ENCODE assay signal across 15 cellular contexts in genomic region chr20:1875169-1875554, GRCh38.
"Had no signal": no experiment of that assay in that cellular context is flagged by ENCODE, and none has a peak within 500 bp of the region (broad histone marks: within the 10 kb centered on the region; RNA-seq: fewer than 3 reads in every experiment).

No MANE protein-coding gene starts in this region.

- H3K4me1 Mint-ChIP-seq: activated naive CD4-positive, alpha-beta T cell treated with anti-CD3 and anti-CD28 coated beads, Interleukin-2, amount 50 U/mL, for 24 hours had no signal

- H3K27ac Mint-ChIP-seq: activated naive CD4-positive, alpha-beta T cell treated with anti-CD3 and anti-CD28 coated beads, Interleukin-2, amount 50 U/mL, for 24 hours had no signal

- DNase-seq: activated CD4-positive, alpha-beta T cell treated with anti-CD3 and anti-CD28 coated beads, Interleukin-2, amount 50 U/mL, for 48 hours; activated gamma-delta T cell; dermis blood vessel endothelial cell; foreskin fibroblast; hypothalamus; naive B cell; stimulated activated naive CD4-positive, alpha-beta T cell; SW 1271; T-helper 2 cell; thyroid gland; WERI-Rb-1 had no signal

- H3K9me3 Mint-ChIP-seq: activated naive CD4-positive, alpha-beta T cell treated with anti-CD3 and anti-CD28 coated beads, Interleukin-2, amount 50 U/mL, for 24 hours had no signal

- H3K36me3 ChIP-seq: thyroid gland, WERI-Rb-1 had no signal

- FAIRE-seq: astrocyte had no signal

- H3K36me3 Mint-ChIP-seq: activated naive CD4-positive, alpha-beta T cell treated with anti-CD3 and anti-CD28 coated beads, Interleukin-2, amount 50 U/mL, for 24 hours; naive B cell had no signal

- H3K4me3 Mint-ChIP-seq: activated naive CD4-positive, alpha-beta T cell treated with anti-CD3 and anti-CD28 coated beads, Interleukin-2, amount 50 U/mL, for 24 hours; naive B cell had no signal

- H3K27me3 ChIP-seq: thyroid gland had no signal

- H3K4me1 ChIP-seq: thyroid gland had no signal

- H3K4me3 ChIP-seq: lung, thyroid gland had no signal

- H3K27ac ChIP-seq: epithelial cell of prostate, thyroid gland, WERI-Rb-1 had no signal

- H3K9me3 ChIP-seq: thyroid gland had no signal
